8 cellular contexts compared by ENCODE assay signal in genomic region chr16:75252049-75252864, GRCh38. TPM values are rescaled to one million over a fixed set of nuclear protein-coding genes. Genes with fewer than 3 reads are reported as not detected.
DNase-seq lines count a peak whose midpoint lies in the region; ATAC-seq and TF ChIP-seq lines count a peak whose summit lies in the region.

No MANE protein-coding gene starts in this region.

- no peak for DNase-seq in stimulated activated naive CD8-positive, alpha-beta T cell treated with anti-CD3 and anti-CD28 coated beads, Interleukin-15, Interleukin-2, amounts not matched to agents 100 U/mL and 50 U/mL, for 24 hours
- DNase-seq in endodermal cell (no peak), aorta (peak; percentile 35 to 70), NCI-H1417 treated with DMSO at 0.1 percent for 48 hours (lab: John Stamatoyannopoulos, UW) (no peak)
- DNase-seq in naive thymus-derived CD4-positive, alpha-beta T cell = no peak
- no peak for DNase-seq in activated naive CD4-positive, alpha-beta T cell (lab: John Stamatoyannopoulos, UW)
- no peak for DNase-seq in stimulated activated CD4-positive, alpha-beta T cell treated with anti-CD3 and anti-CD28 coated beads, Interleukin-4, amount 100 ng/mL, for 4 hours

- H3K9ac ChIP-seq in endodermal cell (ENCODE audit: extremely low read depth, low read length, poor library complexity, severe bottlenecking) = no peak overlapping the region

- H3K9me3 Mint-ChIP-seq in stimulated activated naive CD8-positive, alpha-beta T cell treated with anti-CD3 and anti-CD28 coated beads, Interleukin-15, Interleukin-2, amounts not matched to agents 100 ng/mL and 50 ng/mL, for 24 hours = no peaks in the 10 kb centered on the region
- no peaks in the 10 kb centered on the region for H3K9me3 Mint-ChIP-seq in endodermal cell
- H3K9me3 Mint-ChIP-seq in naive thymus-derived CD4-positive, alpha-beta T cell = no peaks in the 10 kb centered on the region

- H3K27me3 ChIP-seq in endodermal cell (ENCODE audit: control insufficient read depth, insufficient read depth, low read length, poor library complexity, severe bottlenecking) = no peaks in the 10 kb centered on the region
- peaks cover 0 to 6% of the 10 kb centered on the region in 2 donors for H3K27me3 ChIP-seq in naive thymus-derived CD4-positive, alpha-beta T cell (ENCODE audit: control insufficient read depth in 2 of 2, insufficient read depth in 2 of 2, low read length in 2 of 2)
- no peaks in the 10 kb centered on the region for H3K27me3 ChIP-seq in aorta (ENCODE audit: control insufficient read depth in 1 of 2, insufficient read depth in 2 of 2, low read length in 1 of 2)

- peaks cover 53% of the 10 kb centered on the region for H3K27me3 Mint-ChIP-seq in stimulated activated naive CD8-positive, alpha-beta T cell treated with anti-CD3 and anti-CD28 coated beads, Interleukin-15, Interleukin-2, amounts not matched to agents 100 ng/mL and 50 ng/mL, for 24 hours
- H3K27me3 Mint-ChIP-seq in endodermal cell (ENCODE audit: insufficient read depth) = no peaks in the 10 kb centered on the region
- peaks cover 25 to 68% (median 31%) of the 10 kb centered on the region in 5 donors for H3K27me3 Mint-ChIP-seq in naive thymus-derived CD4-positive, alpha-beta T cell

- H3K36me3 Mint-ChIP-seq in stimulated activated naive CD8-positive, alpha-beta T cell treated with anti-CD3 and anti-CD28 coated beads, Interleukin-15, Interleukin-2, amounts not matched to agents 100 ng/mL and 50 ng/mL, for 24 hours (ENCODE audit: low read depth) = no peaks in the 10 kb centered on the region
- no peaks in the 10 kb centered on the region for H3K36me3 Mint-ChIP-seq in endodermal cell (ENCODE audit: low read depth)
- H3K36me3 Mint-ChIP-seq in naive thymus-derived CD4-positive, alpha-beta T cell = no peaks in the 10 kb centered on the region

- intact Hi-C loops in naive thymus-derived CD4-positive, alpha-beta T cell (cut with micrococcal nuclease) = no loop called here
- intact Hi-C loops in aorta (cut with DNase I) = loop anchor here in 1 of 2 donors (5.0 kb wide), 1 partner anchor 55 kb away; no protein-coding TSS in a partner anchor

- H3K36me3 ChIP-seq in endodermal cell (ENCODE audit: control insufficient read depth, insufficient read depth, low read length) (no peaks in the 10 kb centered on the region), aorta (ENCODE audit: control insufficient read depth in 1 of 2, insufficient read depth in 2 of 2, low read length in 1 of 2) (no peaks in the 10 kb centered on the region)
- H3K36me3 ChIP-seq in naive thymus-derived CD4-positive, alpha-beta T cell (ENCODE audit: control insufficient read depth in 2 of 3, insufficient read depth in 3 of 3, low read length in 3 of 3) = no peaks in the 10 kb centered on the region

- peak overlapping the region; percentile 49 for H3K4me3 ChIP-seq in endodermal cell (ENCODE audit: low read length)
- no peak overlapping the region for H3K4me3 ChIP-seq in naive thymus-derived CD4-positive, alpha-beta T cell (ENCODE audit: low read length)
- H3K4me3 ChIP-seq in aorta (ENCODE audit: low read length in 2 of 2) = no peak overlapping the region

- no peak overlapping the region for H3K27ac Mint-ChIP-seq in stimulated activated naive CD8-positive, alpha-beta T cell treated with anti-CD3 and anti-CD28 coated beads, Interleukin-15, Interleukin-2, amounts not matched to agents 100 ng/mL and 50 ng/mL, for 24 hours
- peak overlapping the region; percentile 90 for H3K27ac Mint-ChIP-seq in endodermal cell
- no peak overlapping the region for H3K27ac Mint-ChIP-seq in naive thymus-derived CD4-positive, alpha-beta T cell

- no peak for TF ChIP-seq CTCF in endodermal cell (conservative IDR thresholded peaks at IDR 0.05)

- H3K4me3 Mint-ChIP-seq in stimulated activated naive CD8-positive, alpha-beta T cell treated with anti-CD3 and anti-CD28 coated beads, Interleukin-15, Interleukin-2, amounts not matched to agents 100 ng/mL and 50 ng/mL, for 24 hours = peak overlapping the region; percentile 23
- peak overlapping the region; percentile 74 for H3K4me3 Mint-ChIP-seq in endodermal cell
- peak overlapping the region; percentile 23 to 82 (median 68) for H3K4me3 Mint-ChIP-seq in naive thymus-derived CD4-positive, alpha-beta T cell

- H3K9me3 ChIP-seq in endodermal cell (ENCODE audit: control insufficient read depth, low read length) (no peaks in the 10 kb centered on the region), aorta (ENCODE audit: control insufficient read depth, low read length) (no peaks in the 10 kb centered on the region)
- H3K9me3 ChIP-seq in naive thymus-derived CD4-positive, alpha-beta T cell (ENCODE audit: control insufficient read depth in 2 of 3, low read length in 3 of 3) = no peaks in the 10 kb centered on the region

- H3K27ac ChIP-seq in endodermal cell (ENCODE audit: low read depth, low read length) (peak overlapping the region; percentile 66), aorta (ENCODE audit: low read depth in 1 of 2, low read length in 2 of 2) (peak overlapping the region; percentile 15 to 95)
- H3K27ac ChIP-seq in naive thymus-derived CD4-positive, alpha-beta T cell (ENCODE audit: low read depth, low read length) = no peak overlapping the region

- ATAC-seq in stimulated activated naive CD8-positive, alpha-beta T cell treated with anti-CD3 and anti-CD28 coated beads, Interleukin-15, Interleukin-2, amounts not matched to agents 100 U/mL and 50 U/mL, for 24 hours = no peak
- ATAC-seq in naive thymus-derived CD4-positive, alpha-beta T cell = no peak
- no peak for ATAC-seq in aorta (ENCODE audit: low FRiP score)

- POLR2A ChIA-PET in naive thymus-derived CD4-positive, alpha-beta T cell (lab: Charles Lee) = no interaction called here

- H3K4me1 ChIP-seq in endodermal cell (ENCODE audit: control insufficient read depth, insufficient read depth, low read length) = peaks cover 29% of the 10 kb centered on the region
- H3K4me1 ChIP-seq in naive thymus-derived CD4-positive, alpha-beta T cell (ENCODE audit: control insufficient read depth in 2 of 2, insufficient read depth in 2 of 2, low read length in 2 of 2) = peaks cover 0 to 5% of the 10 kb centered on the region in 2 donors
- H3K4me1 ChIP-seq in aorta (ENCODE audit: control insufficient read depth in 1 of 2, insufficient read depth in 2 of 2, low read length in 2 of 2) = peaks cover 0 to 6% of the 10 kb centered on the region in 2 donors

- CTCF ChIA-PET in naive thymus-derived CD4-positive, alpha-beta T cell (lab: Charles Lee) = no interaction called here

- WGBS in endodermal cell (ENCODE audit: insufficient coverage in 1 of 2, insufficient read length in 1 of 2), 2 experiments = 66 to 68% methylated on average over 15 to 24 of the region's 24 CpGs
- 47% methylated on average over 24 of the region's 24 CpGs for WGBS in aorta, 2 donors

- H3K4me1 Mint-ChIP-seq in stimulated activated naive CD8-positive, alpha-beta T cell treated with anti-CD3 and anti-CD28 coated beads, Interleukin-15, Interleukin-2, amounts not matched to agents 100 ng/mL and 50 ng/mL, for 24 hours (ENCODE audit: low read depth) = peaks cover 7% of the 10 kb centered on the region
- peaks cover 29% of the 10 kb centered on the region for H3K4me1 Mint-ChIP-seq in endodermal cell
- H3K4me1 Mint-ChIP-seq in naive thymus-derived CD4-positive, alpha-beta T cell = peaks cover 0 to 10% (median 4%) of the 10 kb centered on the region in 7 donors

RNA-seq across cellular contexts. Expression of gene BCAR1, which starts 0.8 kb away (rescaled TPM):
- total RNA-seq in endodermal cell (10 to 100 TPM; 56.2 to 74.3 TPM), aorta (100 to 1,000 TPM; 125 to 140 TPM)
- 38.6 TPM for polyA plus RNA-seq in endodermal cell (2013, experiment 1 of 2)
- polyA plus RNA-seq in endodermal cell (2013, experiment 2 of 2) = 33.2 TPM
- not detected for total RNA-seq in naive thymus-derived CD4-positive, alpha-beta T cell
- polyA plus RNA-seq in naive thymus-derived CD4-positive, alpha-beta T cell = not detected
- 10 to 100 TPM; 28.7 to 56.3 TPM for polyA plus RNA-seq in aorta

RNA-seq across cellular contexts. Expression of gene CTRB1, which starts 33.5 kb away (rescaled TPM):
- not detected for total RNA-seq in endodermal cell
- polyA plus RNA-seq in endodermal cell (2013, experiment 1 of 2) = not detected
- polyA plus RNA-seq in endodermal cell (2013, experiment 2 of 2) = not detected
- not detected for total RNA-seq in naive thymus-derived CD4-positive, alpha-beta T cell
- polyA plus RNA-seq in naive thymus-derived CD4-positive, alpha-beta T cell = not detected
- total RNA-seq in aorta = 1 to 10 TPM; 3.4 to 6.8 TPM
- polyA plus RNA-seq in aorta = 10 to 100 TPM in 1 of 2 donors, 1 to 10 TPM in 1; 5.7 to 17.4 TPM

RNA-seq across cellular contexts. Expression of gene CTRB2, which starts 45.3 kb away (rescaled TPM):
- total RNA-seq in endodermal cell = not detected
- not detected for polyA plus RNA-seq in endodermal cell (2013, experiment 1 of 2)
- polyA plus RNA-seq in endodermal cell (2013, experiment 2 of 2) = not detected
- total RNA-seq in naive thymus-derived CD4-positive, alpha-beta T cell = not detected
- polyA plus RNA-seq in naive thymus-derived CD4-positive, alpha-beta T cell = not detected
- total RNA-seq in aorta = 10 to 100 TPM in 1 of 2 donors, 1 to 10 TPM in 1; 9.1 to 11.6 TPM
- polyA plus RNA-seq in aorta = 10 to 100 TPM; 12.7 to 19.0 TPM

Comparison
In these comparisons a context has a peak if more than half of its experiments do, and no peak if none do; other contexts are left out.
1. H3K4me3 Mint-ChIP-seq: peak in every context shown above with its lines; median percentile 74 in endodermal cell; 68 in naive thymus-derived CD4-positive, alpha-beta T cell; 23 in stimulated activated naive CD8-positive, alpha-beta T cell treated with anti-CD3 and anti-CD28 coated beads, Interleukin-15, Interleukin-2, amounts not matched to agents 100 ng/mL and 50 ng/mL, for 24 hours.
2. DNase-seq: peak in aorta (2 of 2); none in stimulated activated naive CD8-positive, alpha-beta T cell treated with anti-CD3 and anti-CD28 coated beads, Interleukin-15, Interleukin-2, amounts not matched to agents 100 U/mL and 50 U/mL, for 24 hours (single experiment), endodermal cell (single experiment), naive thymus-derived CD4-positive, alpha-beta T cell (0 of 9), NCI-H1417 treated with DMSO at 0.1 percent for 48 hours (single experiment), activated naive CD4-positive, alpha-beta T cell (0 of 4) and stimulated activated CD4-positive, alpha-beta T cell treated with anti-CD3 and anti-CD28 coated beads, Interleukin-4, amount 100 ng/mL, for 4 hours (0 of 2).
3. RNA of gene BCAR1, which starts 0.8 kb away (total RNA-seq): 125 to 140 TPM in aorta and 56.2 to 74.3 TPM in endodermal cell; not detected in naive thymus-derived CD4-positive, alpha-beta T cell; every median in the first group is over 10 times any median in the second.
4. RNA of gene CTRB2, which starts 45.3 kb away (total RNA-seq): 9.1 to 11.6 TPM in aorta; not detected in endodermal cell and not detected in naive thymus-derived CD4-positive, alpha-beta T cell; every median in the first group is over 10 times any median in the second.